Comparison of ENCODE assay signal across 8 cellular contexts in genomic region chr2:231452799-231453508, GRCh38. TPM values are rescaled to one million over a fixed set of nuclear protein-coding genes. Genes with fewer than 3 reads are reported as not detected.
DNase-seq lines count a peak whose midpoint lies in the region; ATAC-seq and TF ChIP-seq lines count a peak whose summit lies in the region.

No MANE protein-coding gene starts in this region.

- no peaks in the 10 kb centered on the region for H3K27me3 ChIP-seq in BLaER1 treated with 17β-estradiol and CSF1 and Interleukin-3, amounts not matched to agents 10 nM and 100 nM
- no peaks in the 10 kb centered on the region for H3K27me3 ChIP-seq in WERI-Rb-1 (ENCODE audit: insufficient read depth, low read depth, severe bottlenecking)

- POLR2A ChIA-PET in HEK293 (lab: Yijun Ruan, JAX): interaction anchor here (0.7 to 8.6 kb wide), 4 partner anchors 9 to 629 kb away, joined by 3 to 119 read pairs (median 6); partner anchors contain the start of gene NCL

- H3K4me1 ChIP-seq in BLaER1 treated with 17β-estradiol and CSF1 and Interleukin-3, amounts not matched to agents 10 nM and 100 nM: 0 out of 20 replicates have a peak, but pooled peaks cover 0 to 3% (median 0%) of the 10 kb centered on the region in 10 experiments
- no peaks in the 10 kb centered on the region for H3K4me1 ChIP-seq in HEK293 (ENCODE audit: control insufficient read depth, insufficient read depth, low read length)

- H3K4me3 ChIP-seq in BLaER1 treated with 17β-estradiol and CSF1 and Interleukin-3, amounts not matched to agents 10 nM and 100 nM: no peak overlapping the region
- H3K4me3 ChIP-seq in HEK293 (ENCODE audit: low read depth, low read length) (no peak overlapping the region), WERI-Rb-1 (ENCODE audit: low read depth, low read length) (no peak overlapping the region)

- peaks cover 25 to 58% (median 57%) of the 10 kb centered on the region in 11 experiments; a peak in 21 of 22 replicates for H4K20me1 ChIP-seq in BLaER1 treated with 17β-estradiol and CSF1 and Interleukin-3, amounts not matched to agents 10 nM and 100 nM

- CTCF ChIA-PET in HEK293 (lab: Yijun Ruan, JAX): interaction anchor here (0.7 to 3.7 kb wide), 9 partner anchors 10 to 628 kb away, joined by 3 to 41 read pairs (median 9); partner anchors contain the start of gene NCL

- no peak overlapping the region for H3K4me2 ChIP-seq in BLaER1 treated with 17β-estradiol and CSF1 and Interleukin-3, amounts not matched to agents 10 nM and 100 nM

- H3K36me3 ChIP-seq in BLaER1 treated with 17β-estradiol and CSF1 and Interleukin-3, amounts not matched to agents 10 nM and 100 nM: peaks cover 53 to 68% (median 64%) of the 10 kb centered on the region in 11 experiments
- H3K36me3 ChIP-seq in HEK293 (ENCODE audit: control insufficient read depth in 2 of 2, insufficient read depth in 1 of 2, low read length in 2 of 2) (peaks cover 41 to 63% of the 10 kb centered on the region in 2 experiments), WERI-Rb-1 (peaks cover 64% of the 10 kb centered on the region)

- TF ChIP-seq CTCF in HEK293 (tag by site-specific recombination; IDR thresholded peaks at IDR 0.05) (no peak), WERI-Rb-1 (IDR thresholded peaks at IDR 0.05; ENCODE audit: low read depth, low read length) (no peak)

- H3K9me3 ChIP-seq in BLaER1 treated with 17β-estradiol and CSF1 and Interleukin-3, amounts not matched to agents 10 nM and 100 nM (replicated peaks in 1 of 11): no peaks in the 10 kb centered on the region
- no peaks in the 10 kb centered on the region for H3K9me3 ChIP-seq in HEK293 (ENCODE audit: control insufficient read depth, insufficient read depth, low read depth, low read length)
- no peaks in the 10 kb centered on the region for H3K9me3 ChIP-seq in WERI-Rb-1 (ENCODE audit: severe bottlenecking)

- DNase-seq in WERI-Rb-1 (no peak), islet precursor cell (peak; percentile 85), H4 (ENCODE audit: low spot score) (no peak), T1000 (lab: John Stamatoyannopoulos, UW) (no peak), AG08395 (ENCODE audit: low spot score) (no peak)

- peak overlapping the region in 2 of 11 experiments; percentile 2 to 9; a peak in 2 of 22 replicates for H3K9ac ChIP-seq in BLaER1 treated with 17β-estradiol and CSF1 and Interleukin-3, amounts not matched to agents 10 nM and 100 nM

- peak overlapping the region in 7 of 11 experiments; percentile 2 to 48 (median 26); a peak in 9 of 22 replicates for H3K27ac ChIP-seq in BLaER1 treated with 17β-estradiol and CSF1 and Interleukin-3, amounts not matched to agents 10 nM and 100 nM
- H3K27ac ChIP-seq in HEK293 (ENCODE audit: extremely low read depth, low read depth, low read length): 0 out of 2 replicates have a peak overlapping the region, but pooled peaks have one; percentile 7
- peak overlapping the region; percentile 55 for H3K27ac ChIP-seq in WERI-Rb-1

- ATAC-seq in HG02571 (IDR thresholded peaks at IDR 0.05; ENCODE audit: unreplicated experiment): no peak

TF ChIP-seq in HEK293, 187 proteins besides CTCF, POLR2A, EP300 and RAD21:
- no peak for TF ChIP-seq PRDM2 (tag by site-specific recombination; IDR thresholded peaks at IDR 0.05; ENCODE audit: borderline replicate concordance)
- TF ChIP-seq IKZF3 (tag by site-specific recombination; IDR thresholded peaks at IDR 0.05): peak; percentile 31; the same call in 1 of the 2 replicates
- no peak for TF ChIP-seq RBAK (tag by site-specific recombination; IDR thresholded peaks at IDR 0.05)
- TF ChIP-seq ZNF449 (tag by site-specific recombination; IDR thresholded peaks at IDR 0.05): peak; percentile 57; the same call in 1 of the 2 replicates
- no peak for TF ChIP-seq ZNF626 (tag by site-specific recombination; IDR thresholded peaks at IDR 0.05)
- TF ChIP-seq FEZF1 (tag by site-specific recombination; IDR thresholded peaks at IDR 0.05): no peak
- TF ChIP-seq SP2 (tag by site-specific recombination; IDR thresholded peaks at IDR 0.05): no peak
- no peak for TF ChIP-seq PRDM6 (tag by site-specific recombination; IDR thresholded peaks at IDR 0.05)
- no peak for TF ChIP-seq SP7 (tag by site-specific recombination; IDR thresholded peaks at IDR 0.05)
- TF ChIP-seq ZFP41 (tag by site-specific recombination; IDR thresholded peaks at IDR 0.05; ENCODE audit: borderline replicate concordance): no peak
- TF ChIP-seq ZBTB17 (tag by site-specific recombination; IDR thresholded peaks at IDR 0.05): peak; percentile 57; the same call in 1 of the 2 replicates
- TF ChIP-seq ZBTB20 (tag by site-specific recombination; IDR thresholded peaks at IDR 0.05): no peak
- TF ChIP-seq ZNF174 (tag by site-specific recombination; IDR thresholded peaks at IDR 0.05): no peak
- TF ChIP-seq ZNF341 (tag by site-specific recombination; IDR thresholded peaks at IDR 0.05; ENCODE audit: low read depth): peak; percentile 30; the same call in 1 of the 2 replicates
TF ChIP-seq in HEK293: peak in this region for 4.

RNA-seq across cellular contexts. Expression of gene NCL, which starts 11.3 kb away (rescaled TPM):
- 82.2 and 136 TPM in 2 replicates for total RNA-seq in H4 (2014; rRNA removed; shearing (Covaris generic))

RNA-seq across cellular contexts. Expression of gene B3GNT7, which starts 57.4 kb away (rescaled TPM):
- 0.06 TPM in 1 of 2 replicates, not detected in the other for total RNA-seq in H4 (2014; rRNA removed; shearing (Covaris generic))
